ENCODE assay signal across 24 cellular contexts in the genomic region with DNA sequence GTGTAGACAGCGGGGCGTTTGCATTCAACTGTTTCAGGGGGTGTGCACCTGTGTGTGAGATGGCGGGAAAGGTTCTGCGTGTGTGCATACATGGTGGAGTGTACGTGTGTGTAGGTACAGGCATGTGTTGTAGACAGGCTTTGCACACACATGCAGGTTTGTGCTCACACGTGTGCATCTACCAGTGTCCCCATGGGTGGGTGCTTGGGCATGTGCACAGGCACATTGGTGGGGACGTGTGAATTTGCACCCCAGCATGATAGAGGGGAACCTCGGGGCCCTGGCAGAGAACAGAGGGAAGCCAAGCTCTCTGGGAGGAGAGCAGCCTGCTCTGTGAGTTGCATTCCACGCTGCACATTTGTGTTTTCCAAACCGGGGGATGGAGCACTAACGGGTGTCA.
DNase-seq lines count a peak whose midpoint lies in the region; ATAC-seq, FAIRE-seq and TF ChIP-seq lines count a peak whose summit lies in the region.
"Had no signal": no experiment of that assay in that cellular context is flagged by ENCODE, and none has a peak within 500 bp of the region (broad histone marks: within the 10 kb centered on the region; RNA-seq: fewer than 3 reads in every experiment).

No MANE protein-coding gene starts in this region.

- no peak overlapping the region for H2BK12ac ChIP-seq in neuronal stem cell (ENCODE audit: low read length)

- H3K23ac ChIP-seq in neuronal stem cell (ENCODE audit: low read depth, low read length, poor library complexity), result no peak overlapping the region

- peak overlapping the region; percentile 42 for H3K18ac ChIP-seq in neuronal stem cell (ENCODE audit: low read length)

- H4K8ac ChIP-seq in neuronal stem cell (ENCODE audit: low read depth, low read length), result no peak overlapping the region

- H3K9ac ChIP-seq in neuronal stem cell (ENCODE audit: low read depth, low read length, poor library complexity) (no peak overlapping the region), endodermal cell (ENCODE audit: extremely low read depth, low read length, poor library complexity, severe bottlenecking) (no peak overlapping the region)
- H3K9ac ChIP-seq: BLaER1 treated with 17β-estradiol and CSF1 and Interleukin-3, amounts not matched to agents 10 nM and 100 nM had no signal

- H4K91ac ChIP-seq in neuronal stem cell (ENCODE audit: low read depth, low read length, poor library complexity), result no peak overlapping the region

- TF ChIP-seq CTCF in left ventricle myocardium inferior (IDR thresholded peaks at IDR 0.05; ENCODE audit: borderline replicate concordance) (no peak), neural crest cell (conservative IDR thresholded peaks at IDR 0.05) (no peak), endodermal cell (conservative IDR thresholded peaks at IDR 0.05) (no peak), HFFc6 (IDR thresholded peaks at IDR 0.05) (no peak)

- H2AK5ac ChIP-seq in neuronal stem cell (ENCODE audit: low read depth, low read length), result no peak overlapping the region

- H3K14ac ChIP-seq in neuronal stem cell (ENCODE audit: low read length), result peak overlapping the region; percentile 92

- H3K4me2 ChIP-seq in neuronal stem cell (ENCODE audit: insufficient read depth, low read length, poor library complexity, severe bottlenecking), result no peak overlapping the region
- H3K4me2 ChIP-seq: A549; BLaER1 treated with 17β-estradiol and CSF1 and Interleukin-3, amounts not matched to agents 10 nM and 100 nM had no signal

- H3K4me1 ChIP-seq in left ventricle myocardium inferior, result peaks cover 6% of the 10 kb centered on the region
- H3K4me1 ChIP-seq in neuronal stem cell (ENCODE audit: control insufficient read depth in 2 of 2, insufficient read depth in 1 of 2, low read depth in 1 of 2, low read length in 2 of 2), result peaks cover 0 to under 1% of the 10 kb centered on the region in 2 donors
- H3K4me1 ChIP-seq in aorta (ENCODE audit: control insufficient read depth in 1 of 2, insufficient read depth in 2 of 2, low read length in 2 of 2), result no peaks in the 10 kb centered on the region
- no peaks in the 10 kb centered on the region for H3K4me1 ChIP-seq in endodermal cell (ENCODE audit: control insufficient read depth, insufficient read depth, low read length)
- H3K4me1 ChIP-seq: A549, Caco-2 had no signal

- no peak overlapping the region for H2BK15ac ChIP-seq in neuronal stem cell (ENCODE audit: low read length)

- ATAC-seq in aorta (ENCODE audit: low FRiP score), result no peak
- ATAC-seq: CD8-positive, alpha-beta T cell had no signal

- peaks cover 2% of the 10 kb centered on the region for H3K27me3 Mint-ChIP-seq in neural crest cell (ENCODE audit: low read depth)
- no peaks in the 10 kb centered on the region for H3K27me3 Mint-ChIP-seq in endodermal cell (ENCODE audit: insufficient read depth)
- H3K27me3 Mint-ChIP-seq in HFFc6 (ENCODE audit: insufficient read depth), result peaks cover 8% of the 10 kb centered on the region

- H3K27me3 ChIP-seq in left ventricle myocardium inferior (ENCODE audit: low read depth) (peaks cover 26% of the 10 kb centered on the region), neuronal stem cell (ENCODE audit: control insufficient read depth in 3 of 3, insufficient read depth in 3 of 3, low read depth in 1 of 3, low read length in 3 of 3) (no peaks in the 10 kb centered on the region), aorta (ENCODE audit: control insufficient read depth in 1 of 2, insufficient read depth in 2 of 2, low read length in 1 of 2) (no peaks in the 10 kb centered on the region), endodermal cell (ENCODE audit: control insufficient read depth, insufficient read depth, low read length, poor library complexity, severe bottlenecking) (no peaks in the 10 kb centered on the region)
- H3K27me3 ChIP-seq: BLaER1 treated with 17β-estradiol and CSF1 and Interleukin-3, amounts not matched to agents 10 nM and 100 nM had no signal

- DNase-seq in cardiac septum (ENCODE audit: low spot score) (peak; percentile 50), left ventricle myocardium inferior (no peak), HTR-8/SVneo (ENCODE audit: insufficient read length, low spot score) (no peak), neural crest cell (ENCODE audit: low read depth, low spot score) (no peak), neuronal stem cell (ENCODE audit: low spot score) (no peak), aorta (no peak), endodermal cell (no peak), HFFc6 (no peak)
- DNase-seq: AML-193; Caco-2; Calu3; CD4-positive, alpha-beta T cell; CD8-positive, alpha-beta T cell; DMS79 treated with DMSO at 0.1 percent for 48 hours; GF-D8 had no signal

- H2BK120ac ChIP-seq in neuronal stem cell (ENCODE audit: low read depth, low read length), result no peak overlapping the region

- H3K4me1 Mint-ChIP-seq in neural crest cell (no peaks in the 10 kb centered on the region), endodermal cell (peaks cover 6% of the 10 kb centered on the region), HFFc6 (ENCODE audit: low read depth) (no peaks in the 10 kb centered on the region)
- H3K4me1 Mint-ChIP-seq: B cell had no signal

- no CpG with 5 or more reads among the region's 11 CpGs for WGBS in neuronal stem cell (ENCODE audit: extremely low coverage in 2 of 2, insufficient read length in 2 of 2, insufficient replicate concordance in 1 of 2), 2 donors
- 76 to 77% methylated on average over 11 of the region's 11 CpGs for WGBS in aorta, 2 donors
- 79 to 88% methylated on average over 5 to 11 of the region's 11 CpGs for WGBS in endodermal cell (ENCODE audit: insufficient coverage in 1 of 2, insufficient read length in 1 of 2), 2 experiments

- H3K4me3 Mint-ChIP-seq in neural crest cell (no peak overlapping the region), endodermal cell (no peak overlapping the region), HFFc6 (no peak overlapping the region)
- H3K4me3 Mint-ChIP-seq: B cell; CD4-positive, alpha-beta T cell; CD8-positive, alpha-beta T cell had no signal

- H3K79me1 ChIP-seq in neuronal stem cell (ENCODE audit: low read depth, low read length), result no peaks in the 10 kb centered on the region

- H3K9me3 Mint-ChIP-seq in neural crest cell, result no peaks in the 10 kb centered on the region
- no peaks in the 10 kb centered on the region for H3K9me3 Mint-ChIP-seq in endodermal cell
- H3K9me3 Mint-ChIP-seq in HFFc6, result peaks cover 4% of the 10 kb centered on the region; the same call in 1 of the 2 replicates
- H3K9me3 Mint-ChIP-seq: CD4-positive, alpha-beta T cell; CD8-positive, alpha-beta T cell had no signal

- no peaks in the 10 kb centered on the region for H3K9me3 ChIP-seq in left ventricle myocardium inferior (replicated peaks)
- H3K9me3 ChIP-seq in neuronal stem cell (replicated peaks in 1 of 2; ENCODE audit: control insufficient read depth in 2 of 2, insufficient read depth in 1 of 2, low read depth in 1 of 2, low read length in 2 of 2), result no peaks in the 10 kb centered on the region
- no peaks in the 10 kb centered on the region for H3K9me3 ChIP-seq in aorta (ENCODE audit: control insufficient read depth, low read length)
- no peaks in the 10 kb centered on the region for H3K9me3 ChIP-seq in endodermal cell (ENCODE audit: control insufficient read depth, low read length)
- H3K9me3 ChIP-seq: A549; BLaER1 treated with 17β-estradiol and CSF1 and Interleukin-3, amounts not matched to agents 10 nM and 100 nM; Caco-2 had no signal

- H3K27ac Mint-ChIP-seq in neural crest cell (ENCODE audit: unreplicated experiment), result peak overlapping the region; percentile 19
- H3K27ac Mint-ChIP-seq in endodermal cell, result no peak overlapping the region
- H3K27ac Mint-ChIP-seq in HFFc6, result no peak overlapping the region
- H3K27ac Mint-ChIP-seq: B cell; CD4-positive, alpha-beta T cell; CD8-positive, alpha-beta T cell had no signal

- H3K27ac ChIP-seq in left ventricle myocardium inferior (replicated peaks), result no peak overlapping the region
- H3K27ac ChIP-seq in neuronal stem cell (replicated peaks; ENCODE audit: low read length), result no peak overlapping the region
- H3K27ac ChIP-seq in aorta (ENCODE audit: low read depth in 1 of 2, low read length in 2 of 2), result no peak overlapping the region
- H3K27ac ChIP-seq in endodermal cell (ENCODE audit: low read depth, low read length), result no peak overlapping the region
- H3K27ac ChIP-seq: 22Rv1; A549; BLaER1 treated with 17β-estradiol and CSF1 and Interleukin-3, amounts not matched to agents 10 nM and 100 nM; C4-2B had no signal

- no peak overlapping the region for H3K4me3 ChIP-seq in left ventricle myocardium inferior
- H3K4me3 ChIP-seq in neuronal stem cell (ENCODE audit: low read length in 2 of 2), result no peak overlapping the region
- no peak overlapping the region for H3K4me3 ChIP-seq in aorta (ENCODE audit: low read length in 2 of 2)
- H3K4me3 ChIP-seq in endodermal cell (ENCODE audit: low read length), result no peak overlapping the region
- H3K4me3 ChIP-seq: A549; BLaER1 treated with 17β-estradiol and CSF1 and Interleukin-3, amounts not matched to agents 10 nM and 100 nM had no signal

- no peaks in the 10 kb centered on the region for H3K36me3 Mint-ChIP-seq in neural crest cell (ENCODE audit: low read depth)
- H3K36me3 Mint-ChIP-seq in endodermal cell (ENCODE audit: low read depth), result no peaks in the 10 kb centered on the region
- H3K36me3 Mint-ChIP-seq in HFFc6 (ENCODE audit: low read depth), result no peaks in the 10 kb centered on the region
- H3K36me3 Mint-ChIP-seq: CD8-positive, alpha-beta T cell had no signal

- H2BK5ac ChIP-seq in neuronal stem cell (ENCODE audit: low read length), result no peak overlapping the region

- H3K36me3 ChIP-seq in left ventricle myocardium inferior (no peaks in the 10 kb centered on the region), neuronal stem cell (replicated peaks in 1 of 2; ENCODE audit: control insufficient read depth in 2 of 2, insufficient read depth in 2 of 2, low read length in 2 of 2) (no peaks in the 10 kb centered on the region), aorta (ENCODE audit: control insufficient read depth in 1 of 2, insufficient read depth in 2 of 2, low read length in 1 of 2) (no peaks in the 10 kb centered on the region), endodermal cell (ENCODE audit: control insufficient read depth, insufficient read depth, low read length) (no peaks in the 10 kb centered on the region)
- H3K36me3 ChIP-seq: BLaER1 treated with 17β-estradiol and CSF1 and Interleukin-3, amounts not matched to agents 10 nM and 100 nM had no signal

- no peak overlapping the region for H3K4ac ChIP-seq in neuronal stem cell (ENCODE audit: low read length)

- FAIRE-seq in HTR-8/SVneo (lab: Jason Lieb, UNC), result peak; percentile 51
- FAIRE-seq: A549, D721Med, G401.6, GM12891, GM19239 had no signal

- H2AFZ ChIP-seq in neuronal stem cell (ENCODE audit: low read length), result no peak overlapping the region

- intact Hi-C loops in cardiac septum (cut with DNase I), result no loop called here
- intact Hi-C loops in left ventricle myocardium inferior (cut with micrococcal nuclease), result no loop called here
- intact Hi-C loops in aorta (cut with DNase I), result no loop called here
